ENCODE assay signal across 17 cellular contexts in the genomic region with DNA sequence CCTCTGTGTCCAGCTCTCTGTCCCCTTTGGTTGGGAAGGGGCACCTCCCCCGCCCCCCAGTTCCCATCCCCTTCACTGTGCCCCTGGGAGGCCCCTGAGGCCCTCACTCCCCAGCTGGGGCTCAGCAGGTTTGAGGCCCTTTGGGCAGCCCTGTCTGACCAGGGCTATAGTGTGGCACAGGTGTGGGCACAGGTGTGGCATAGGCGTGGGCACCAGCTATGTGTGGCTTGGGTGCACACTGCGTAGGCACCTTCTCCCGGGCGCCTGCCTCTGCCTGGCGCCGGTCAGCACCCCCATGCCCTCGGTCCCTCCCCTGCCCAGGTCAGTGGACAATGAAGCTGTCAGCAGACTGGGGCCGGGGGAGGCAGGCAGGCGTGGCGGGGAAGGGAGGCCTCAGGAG. TPM values are rescaled to one million over a fixed set of nuclear protein-coding genes. Genes with fewer than 3 reads are reported as not detected.
"Had no signal": no experiment of that assay in that cellular context is flagged by ENCODE, and none has a peak within 500 bp of the region (broad histone marks: within the 10 kb centered on the region; RNA-seq: fewer than 3 reads in every experiment).

No MANE protein-coding gene starts in this region.

- H3K9me3 ChIP-seq: left lung, pancreas, sigmoid colon had no signal

- H3K4me1 ChIP-seq: left lung, pancreas, sigmoid colon had no signal

- H3K27ac ChIP-seq: left lung, sigmoid colon had no signal

- H3K27me3 ChIP-seq: pancreas had no signal

- DNase-seq: activated CD4-positive, alpha-beta T cell treated with anti-CD3 and anti-CD28 coated beads for 48 hours; activated CD4-positive, CD25-positive, alpha-beta regulatory T cell; activated CD8-positive, alpha-beta T cell treated with anti-CD3 and anti-CD28 coated beads for 36 hours; activated naive CD4-positive, alpha-beta T cell; activated naive CD8-positive, alpha-beta T cell treated with anti-CD3 and anti-CD28 coated beads for 36 hours; activated T-cell treated with anti-CD3 and anti-CD28 coated beads, Interleukin-2, amount 50 U/mL, for 1 hour; effector CD8-positive, alpha-beta T cell; hippocampal formation; left lung; naive thymus-derived CD4-positive, alpha-beta T cell; pancreas; sigmoid colon; stimulated activated naive CD4-positive, alpha-beta T cell; T-helper 1 cell; T-helper 9 cell; trophoblast cell had no signal

- ATAC-seq: activated CD8-positive, alpha-beta T cell treated with anti-CD3 and anti-CD28 coated beads for 36 hours; activated T-helper 17 cell treated with anti-CD3 and anti-CD28 coated beads, Interleukin-2, amount 50 U/mL, for 72 hours; left lung; naive thymus-derived CD4-positive, alpha-beta T cell had no signal

- H3K4me3 ChIP-seq: left lung, pancreas, sigmoid colon had no signal

- H3K36me3 ChIP-seq: left lung, pancreas, sigmoid colon had no signal

RNA-seq across cellular contexts. Expression of a gene that starts 7.5 kb away (rescaled TPM):
- total RNA-seq: activated naive CD8-positive, alpha-beta T cell treated with anti-CD3 and anti-CD28 coated beads for 36 hours had no signal
- polyA plus RNA-seq: naive thymus-derived CD4-positive, alpha-beta T cell had no signal
